In the genomic region with DNA sequence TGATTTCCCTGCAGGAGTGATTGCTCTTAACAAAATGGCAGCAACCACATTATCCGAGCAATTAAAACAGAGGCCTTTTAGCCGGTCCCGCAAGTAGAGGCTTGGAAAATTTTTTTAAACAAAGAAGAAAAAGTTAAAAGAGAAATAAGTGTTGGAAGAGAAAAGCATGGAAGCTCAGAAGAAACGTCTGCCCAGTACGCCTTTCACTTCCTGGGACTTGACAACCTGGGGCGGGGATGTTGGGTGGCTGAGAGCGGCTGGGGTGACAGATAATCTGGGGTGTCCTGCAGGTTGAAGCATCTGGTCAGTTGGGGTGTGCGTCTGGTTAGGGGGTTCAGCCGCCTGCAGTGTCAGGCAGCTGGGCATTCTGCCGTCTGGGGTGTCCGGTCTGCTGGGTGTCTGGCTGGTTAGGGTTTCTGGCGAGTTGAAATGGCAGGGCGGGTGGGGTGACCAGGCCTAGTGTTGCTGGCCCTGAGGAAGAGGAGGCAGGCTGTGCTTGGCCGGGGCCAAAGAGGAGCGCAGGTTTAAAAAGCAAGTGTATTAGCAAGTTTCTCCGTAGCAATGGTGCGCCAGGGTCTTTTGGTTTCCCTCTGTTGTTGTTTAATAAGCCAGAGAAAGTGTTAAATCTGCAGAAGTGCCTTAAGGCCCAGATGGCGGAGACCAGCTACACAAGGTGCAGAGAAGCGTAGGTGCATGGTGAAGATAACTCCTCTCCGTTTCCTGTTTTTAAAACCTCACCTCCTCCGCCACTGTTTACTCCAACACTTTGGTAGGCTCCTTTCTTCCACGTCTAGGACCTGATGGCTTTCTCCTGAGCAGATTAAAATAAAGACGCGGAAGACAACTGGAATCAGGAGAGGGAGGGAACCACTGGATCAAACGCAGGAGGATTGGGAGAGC, we compare ENCODE assay signal across 1 cellular context.
TF ChIP-seq lines count a peak whose summit lies in the region.

No MANE protein-coding gene starts in this region.

TF ChIP-seq in K562, 482 proteins besides CTCF, POLR2A, EP300 and RAD21:
- TF ChIP-seq TAL1 (IDR thresholded peaks at IDR 0.05) (peak; percentile 11; the same call in 1 of the 2 replicates), SPI1 (IDR thresholded peaks at IDR 0.05; ENCODE audit: borderline replicate concordance, low read depth, low read length) (peak; percentile 58), IRF2 (CRISPR knock-in tag; IDR thresholded peaks at IDR 0.05) (no peak), GABPB1 (CRISPR knock-in tag; IDR thresholded peaks at IDR 0.05) (no peak), U2AF1 (optimal IDR thresholded peaks at IDR 0.05; ENCODE audit: low read depth, low read length) (no peak), STAT5B (CRISPR knock-in tag; IDR thresholded peaks at IDR 0.05) (no peak), TEAD4 (IDR thresholded peaks at IDR 0.05; ENCODE audit: low read length) (peak; percentile 40; the same call in 1 of the 2 replicates), TEAD4 (CRISPR knock-in tag; IDR thresholded peaks at IDR 0.05; ENCODE audit: borderline replicate concordance) (no peak), SMC3 (conservative IDR thresholded peaks at IDR 0.05; ENCODE audit: insufficient read depth, low read depth, low read length) (no peak), COPS2 (conservative IDR thresholded peaks at IDR 0.05) (no peak), CBFA2T3 (IDR thresholded peaks at IDR 0.05) (peak; percentile 41; the same call in 1 of the 2 replicates)
- TF ChIP-seq, protein P1, sequence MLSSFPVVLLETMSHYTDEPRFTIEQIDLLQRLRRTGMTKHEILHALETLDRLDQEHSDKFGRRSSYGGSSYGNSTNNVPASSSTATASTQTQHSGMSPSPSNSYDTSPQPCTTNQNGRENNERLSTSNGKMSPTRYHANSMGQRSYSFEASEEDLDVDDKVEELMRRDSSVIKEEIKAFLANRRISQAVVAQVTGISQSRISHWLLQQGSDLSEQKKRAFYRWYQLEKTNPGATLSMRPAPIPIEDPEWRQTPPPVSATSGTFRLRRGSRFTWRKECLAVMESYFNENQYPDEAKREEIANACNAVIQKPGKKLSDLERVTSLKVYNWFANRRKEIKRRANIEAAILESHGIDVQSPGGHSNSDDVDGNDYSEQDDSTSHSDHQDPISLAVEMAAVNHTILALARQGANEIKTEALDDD (IDR thresholded peaks at IDR 0.05): 0 out of 2 replicates have a peak, but pooled peaks have one; percentile 13
- TF ChIP-seq, protein P2, sequence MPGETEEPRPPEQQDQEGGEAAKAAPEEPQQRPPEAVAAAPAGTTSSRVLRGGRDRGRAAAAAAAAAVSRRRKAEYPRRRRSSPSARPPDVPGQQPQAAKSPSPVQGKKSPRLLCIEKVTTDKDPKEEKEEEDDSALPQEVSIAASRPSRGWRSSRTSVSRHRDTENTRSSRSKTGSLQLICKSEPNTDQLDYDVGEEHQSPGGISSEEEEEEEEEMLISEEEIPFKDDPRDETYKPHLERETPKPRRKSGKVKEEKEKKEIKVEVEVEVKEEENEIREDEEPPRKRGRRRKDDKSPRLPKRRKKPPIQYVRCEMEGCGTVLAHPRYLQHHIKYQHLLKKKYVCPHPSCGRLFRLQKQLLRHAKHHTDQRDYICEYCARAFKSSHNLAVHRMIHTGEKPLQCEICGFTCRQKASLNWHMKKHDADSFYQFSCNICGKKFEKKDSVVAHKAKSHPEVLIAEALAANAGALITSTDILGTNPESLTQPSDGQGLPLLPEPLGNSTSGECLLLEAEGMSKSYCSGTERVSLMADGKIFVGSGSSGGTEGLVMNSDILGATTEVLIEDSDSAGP (CRISPR knock-in tag; IDR thresholded peaks at IDR 0.05): no peak
